Comparison of ENCODE assay signal across 13 cellular contexts in genomic region chr7:16652888-16653287, GRCh38. TPM values are rescaled to one million over a fixed set of nuclear protein-coding genes. Genes with fewer than 3 reads are reported as not detected.
DNase-seq lines count a peak whose midpoint lies in the region; ATAC-seq and TF ChIP-seq lines count a peak whose summit lies in the region.
"Had no signal": no experiment of that assay in that cellular context is flagged by ENCODE, and none has a peak within 500 bp of the region (broad histone marks: within the 10 kb centered on the region; RNA-seq: fewer than 3 reads in every experiment).

No MANE protein-coding gene starts in this region.

- no peak overlapping the region for H3K27ac Mint-ChIP-seq in activated CD4-positive, alpha-beta T cell treated with anti-CD3 and anti-CD28 coated beads, Interleukin-2, amount 10 ng/mL, durations not matched to agents 24 days and 14 days
- H3K27ac Mint-ChIP-seq in HFFc6, result no peak overlapping the region
- H3K27ac Mint-ChIP-seq: activated naive CD8-positive, alpha-beta T cell treated with anti-CD3 and anti-CD28 coated beads, Interleukin-2, amount 10 ng/mL, durations not matched to agents 7 days and 5 days; T-helper 17 cell had no signal

- H3K9me3 Mint-ChIP-seq in activated CD4-positive, alpha-beta T cell treated with anti-CD3 and anti-CD28 coated beads, Interleukin-2, amount 10 ng/mL, durations not matched to agents 24 days and 14 days, result peaks cover 6% of the 10 kb centered on the region
- no peaks in the 10 kb centered on the region for H3K9me3 Mint-ChIP-seq in HFFc6
- H3K9me3 Mint-ChIP-seq: activated naive CD8-positive, alpha-beta T cell treated with anti-CD3 and anti-CD28 coated beads, Interleukin-2, amount 10 ng/mL, durations not matched to agents 7 days and 5 days had no signal

- ATAC-seq in heart right ventricle (peak in 3 of 8 donors; percentile 15 to 23 (median 23)), Right ventricle myocardium superior (ENCODE audit: poor library complexity) (no peak), HG03280 (IDR thresholded peaks at IDR 0.05; ENCODE audit: unreplicated experiment) (no peak)
- ATAC-seq: T-helper 17 cell had no signal

- intact Hi-C loops in heart right ventricle (cut with DNase I), result no loop called here
- intact Hi-C loops in Right ventricle myocardium superior (cut with DNase I), result no loop called here
- intact Hi-C loops in activated CD4-positive, alpha-beta T cell treated with anti-CD3 and anti-CD28 coated beads, Interleukin-2, amount 10 ng/mL, durations not matched to agents 24 days and 14 days (cut with micrococcal nuclease), result no loop called here
- intact Hi-C loops in vagina (cut with DNase I), result no loop called here

- no peak for TF ChIP-seq POLR2A in vagina (IDR thresholded peaks at IDR 0.05)

- H3K27ac ChIP-seq in heart right ventricle (peak overlapping the region in 9 of 10 donors; percentile 28 to 98 (median 72)), right atrium auricular region (peak overlapping the region; percentile 50 to 61), vagina (no peak overlapping the region)
- H3K27ac ChIP-seq: coronary artery had no signal

- H3K36me3 Mint-ChIP-seq in activated CD4-positive, alpha-beta T cell treated with anti-CD3 and anti-CD28 coated beads, Interleukin-2, amount 10 ng/mL, durations not matched to agents 24 days and 14 days (ENCODE audit: low read depth), result peaks cover 37% of the 10 kb centered on the region
- H3K36me3 Mint-ChIP-seq in HFFc6 (ENCODE audit: low read depth), result peaks cover 13% of the 10 kb centered on the region; the same call in 1 of the 2 replicates

- peaks cover 46% of the 10 kb centered on the region for H3K4me1 Mint-ChIP-seq in activated CD4-positive, alpha-beta T cell treated with anti-CD3 and anti-CD28 coated beads, Interleukin-2, amount 10 ng/mL, durations not matched to agents 24 days and 14 days
- H3K4me1 Mint-ChIP-seq in HFFc6 (ENCODE audit: low read depth), result peaks cover 72% of the 10 kb centered on the region

- 60 to 70% methylated on average over 2 of the region's 2 CpGs for WGBS in heart right ventricle, 2 donors

- H3K4me1 ChIP-seq in heart right ventricle, result peaks cover 0 to 85% (median 68%) of the 10 kb centered on the region in 9 donors
- peaks cover 0 to 54% of the 10 kb centered on the region in 2 donors for H3K4me1 ChIP-seq in right atrium auricular region
- H3K4me1 ChIP-seq in vagina, result peaks cover 57% of the 10 kb centered on the region

- H3K9me3 ChIP-seq in heart right ventricle (no peaks in the 10 kb centered on the region), right atrium auricular region (no peaks in the 10 kb centered on the region), vagina (no peaks in the 10 kb centered on the region)
- H3K9me3 ChIP-seq: MG63 had no signal

- DNase-seq in heart right ventricle (no peak), Right ventricle myocardium superior (no peak), NCI-H69 (lab: John Stamatoyannopoulos, UW) (peak; percentile 90), right atrium auricular region (ENCODE audit: low spot score) (no peak), vagina (ENCODE audit: extremely low spot score in 2 of 2) (no peak), HFFc6 (no peak)
- no peak for DNase-seq in activated CD4-positive, alpha-beta T cell treated with anti-CD3 and anti-CD28 coated beads, Interleukin-2, amount 10 ng/mL, durations not matched to agents 24 days and 14 days
- DNase-seq: activated naive CD8-positive, alpha-beta T cell treated with anti-CD3 and anti-CD28 coated beads, Interleukin-2, amount 10 ng/mL, durations not matched to agents 7 days and 5 days; MG63; stimulated activated CD8-positive, alpha-beta memory T cell treated with anti-CD3 and anti-CD28 coated beads, Interleukin-4, amount 100 ng/mL, for 48 hours; T-helper 17 cell had no signal

- H3K4me3 Mint-ChIP-seq in activated CD4-positive, alpha-beta T cell treated with anti-CD3 and anti-CD28 coated beads, Interleukin-2, amount 10 ng/mL, durations not matched to agents 24 days and 14 days, result no peak overlapping the region
- H3K4me3 Mint-ChIP-seq in HFFc6, result no peak overlapping the region
- H3K4me3 Mint-ChIP-seq: activated naive CD8-positive, alpha-beta T cell treated with anti-CD3 and anti-CD28 coated beads, Interleukin-2, amount 10 ng/mL, durations not matched to agents 7 days and 5 days; T-helper 17 cell had no signal

- no peaks in the 10 kb centered on the region for H3K27me3 Mint-ChIP-seq in activated CD4-positive, alpha-beta T cell treated with anti-CD3 and anti-CD28 coated beads, Interleukin-2, amount 10 ng/mL, durations not matched to agents 24 days and 14 days
- no peaks in the 10 kb centered on the region for H3K27me3 Mint-ChIP-seq in HFFc6 (ENCODE audit: insufficient read depth)
- H3K27me3 Mint-ChIP-seq: activated naive CD8-positive, alpha-beta T cell treated with anti-CD3 and anti-CD28 coated beads, Interleukin-2, amount 10 ng/mL, durations not matched to agents 7 days and 5 days; T-helper 17 cell had no signal

- no peak for TF ChIP-seq CTCF in heart right ventricle (IDR thresholded peaks at IDR 0.05)
- no peak for TF ChIP-seq CTCF in right atrium auricular region (IDR thresholded peaks at IDR 0.05)
- TF ChIP-seq CTCF in vagina (IDR thresholded peaks at IDR 0.05), result no peak
- no peak for TF ChIP-seq CTCF in HFFc6 (IDR thresholded peaks at IDR 0.05)

- H3K27me3 ChIP-seq in heart right ventricle (no peaks in the 10 kb centered on the region), right atrium auricular region (no peaks in the 10 kb centered on the region), vagina (no peaks in the 10 kb centered on the region)
- H3K27me3 ChIP-seq: MG63 had no signal

- H3K36me3 ChIP-seq in heart right ventricle (no peaks in the 10 kb centered on the region), right atrium auricular region (no peaks in the 10 kb centered on the region), vagina (no peaks in the 10 kb centered on the region)

- H3K4me3 ChIP-seq in heart right ventricle (no peak overlapping the region), right atrium auricular region (no peak overlapping the region), vagina (no peak overlapping the region)
- H3K4me3 ChIP-seq: coronary artery, MG63 had no signal

RNA-seq across cellular contexts. Expression of gene BZW2, which starts 6.9 kb away (rescaled TPM):
- 100 to 1,000 TPM; 231 to 470 (median 351) TPM for total RNA-seq in heart right ventricle
- polyA plus RNA-seq in heart right ventricle, result 100 to 1,000 TPM; 147 to 177 TPM
- 359 TPM for total RNA-seq in Right ventricle myocardium superior
- total RNA-seq in right atrium auricular region, result 100 to 1,000 TPM; 206 to 292 TPM
- total RNA-seq in activated CD4-positive, alpha-beta T cell treated with anti-CD3 and anti-CD28 coated beads, Interleukin-2, amount 10 ng/mL, durations not matched to agents 24 days and 14 days, result 104 and 113 TPM in 2 replicates
- 61.4 TPM for total RNA-seq in vagina
- total RNA-seq in HFFc6 (2021; fragmentation: NEBNext Ultra II Directional; extraction: Animal tissue kit (Norgen Biotek cat#: 25700)), result 100 to 1,000 TPM in 2 of 6 experiments, 10 to 100 TPM in 4; 75.8 to 104 (median 94.5) TPM

RNA-seq across cellular contexts. Expression of gene ANKMY2, which starts 7.3 kb away (rescaled TPM):
- total RNA-seq in heart right ventricle, result 10 to 100 TPM; 21.1 to 46.7 (median 35.8) TPM
- polyA plus RNA-seq in heart right ventricle, result 10 to 100 TPM; 10.7 to 13.3 TPM
- total RNA-seq in Right ventricle myocardium superior, result 21.5 TPM
- total RNA-seq in right atrium auricular region, result 10 to 100 TPM; 20.8 to 33.7 TPM
- total RNA-seq in activated CD4-positive, alpha-beta T cell treated with anti-CD3 and anti-CD28 coated beads, Interleukin-2, amount 10 ng/mL, durations not matched to agents 24 days and 14 days, result 8.0 and 8.7 TPM in 2 replicates
- total RNA-seq in vagina, result 13.8 TPM
- total RNA-seq in HFFc6 (2021; fragmentation: NEBNext Ultra II Directional; extraction: Animal tissue kit (Norgen Biotek cat#: 25700)), result 10 to 100 TPM; 21.0 to 26.2 (median 23.4) TPM
